In the genomic region with DNA sequence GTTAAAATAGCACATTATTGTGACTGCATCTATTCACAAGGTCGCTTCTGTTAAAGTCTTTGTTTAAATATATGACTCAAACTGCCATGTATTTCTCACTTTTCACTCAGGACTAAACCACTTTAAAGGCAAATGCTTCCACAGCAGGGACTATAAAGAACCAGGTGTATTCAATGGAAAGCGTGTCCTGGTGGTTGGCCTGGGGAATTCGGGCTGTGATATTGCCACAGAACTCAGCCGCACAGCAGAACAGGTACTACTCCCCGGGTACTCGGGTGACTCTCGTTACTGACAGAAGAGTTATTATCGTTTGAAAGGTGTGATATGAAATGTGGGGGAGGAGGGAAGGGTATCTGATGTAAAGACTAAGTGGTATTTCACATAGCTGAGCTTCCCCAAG, we compare ENCODE assay signal across 24 cellular contexts. TPM values are rescaled to one million over a fixed set of nuclear protein-coding genes. Genes with fewer than 3 reads are reported as not detected.
DNase-seq lines count a peak whose midpoint lies in the region; ATAC-seq and TF ChIP-seq lines count a peak whose summit lies in the region.
"Had no signal": no experiment of that assay in that cellular context is flagged by ENCODE, and none has a peak within 500 bp of the region (broad histone marks: within the 10 kb centered on the region; RNA-seq: fewer than 3 reads in every experiment).

No MANE protein-coding gene starts in this region.

- ATAC-seq in Right ventricle myocardium superior (ENCODE audit: poor library complexity) = no peak
- ATAC-seq in WTC11 = peak; percentile 67
- peak in 1 of 2 donors; percentile 35 for ATAC-seq in lower lobe of right lung
- ATAC-seq in HG02885 (IDR thresholded peaks at IDR 0.05; ENCODE audit: poor library complexity, unreplicated experiment) = no peak
- ATAC-seq: A549, GM12878, HCT116, T-cell had no signal

- intact Hi-C loops in left ventricle myocardium inferior (cut with micrococcal nuclease) = no loop called here
- intact Hi-C loops in Right ventricle myocardium superior (cut with DNase I) = no loop called here
- intact Hi-C loops in lower lobe of right lung (cut with DNase I) = no loop called here

- no peaks in the 10 kb centered on the region for H3K27me3 ChIP-seq in left ventricle myocardium inferior (ENCODE audit: low read depth)
- no peaks in the 10 kb centered on the region for H3K27me3 ChIP-seq in lower lobe of right lung (ENCODE audit: low read depth)
- H3K27me3 ChIP-seq: BLaER1 treated with 17β-estradiol and CSF1 and Interleukin-3, amounts not matched to agents 10 nM and 100 nM; SJSA1 had no signal

- H3K9me3 Mint-ChIP-seq in WTC11 = no peaks in the 10 kb centered on the region
- H3K9me3 Mint-ChIP-seq: CD4-positive, alpha-beta T cell; T-cell had no signal

- POLR2A ChIA-PET in WTC11 (lab: Charles Lee) = interaction anchor here (1.0 kb wide), 1 partner anchor 9 kb away, joined by 11 read pairs; no protein-coding TSS in a partner anchor

- H3K27me3 Mint-ChIP-seq in WTC11 (ENCODE audit: low read depth) = no peaks in the 10 kb centered on the region

- H3K27ac Mint-ChIP-seq in WTC11 = no peak overlapping the region
- H3K27ac Mint-ChIP-seq: CD4-positive, alpha-beta T cell; T-cell had no signal

- H3K4me3 ChIP-seq in left ventricle myocardium inferior (peak overlapping the region; percentile 35), lower lobe of right lung (peak overlapping the region; percentile 28)
- H3K4me3 ChIP-seq: A549; BLaER1 treated with 17β-estradiol and CSF1 and Interleukin-3, amounts not matched to agents 10 nM and 100 nM; GM12878; SJSA1 had no signal

- CTCF ChIA-PET in WTC11 (lab: Charles Lee) = no interaction called here

- DNase-seq in left ventricle myocardium inferior = no peak
- no peak for DNase-seq in Right ventricle myocardium superior
- no peak for DNase-seq in WTC11 (ENCODE audit: low spot score)
- no peak for DNase-seq in lower lobe of right lung
- DNase-seq in central memory CD4-positive, alpha-beta T cell = no peak
- no peak for DNase-seq in retina
- DNase-seq: AML-193; CD4-positive, alpha-beta T cell; EL; GDM1; NCI-H1092 treated with DMSO at 0.1 percent for 48 hours; NCI-H146; NCI-H1930; NCI-H524; NCI-H748 treated with DMSO at 0.1 percent for 48 hours; T-cell had no signal

- no peaks in the 10 kb centered on the region for H3K9me3 ChIP-seq in left ventricle myocardium inferior (replicated peaks)
- H3K9me3 ChIP-seq in lower lobe of right lung = no peaks in the 10 kb centered on the region
- H3K9me3 ChIP-seq: A549; BLaER1 treated with 17β-estradiol and CSF1 and Interleukin-3, amounts not matched to agents 10 nM and 100 nM; SJSA1 had no signal

- peaks cover 14% of the 10 kb centered on the region for H3K4me1 Mint-ChIP-seq in WTC11
- H3K4me1 Mint-ChIP-seq: T-cell had no signal

- peak overlapping the region; percentile 82 for H3K27ac ChIP-seq in left ventricle myocardium inferior (replicated peaks)
- peak overlapping the region; percentile 56 for H3K27ac ChIP-seq in lower lobe of right lung
- H3K27ac ChIP-seq: A549; BLaER1 treated with 17β-estradiol and CSF1 and Interleukin-3, amounts not matched to agents 10 nM and 100 nM; HL-60; SJSA1 had no signal

- H3K36me3 ChIP-seq in left ventricle myocardium inferior = no peaks in the 10 kb centered on the region
- no peaks in the 10 kb centered on the region for H3K36me3 ChIP-seq in lower lobe of right lung
- H3K36me3 ChIP-seq: BLaER1 treated with 17β-estradiol and CSF1 and Interleukin-3, amounts not matched to agents 10 nM and 100 nM; SJSA1 had no signal

- no peaks in the 10 kb centered on the region for H3K36me3 Mint-ChIP-seq in WTC11
- H3K36me3 Mint-ChIP-seq: T-cell had no signal

- no peak overlapping the region for H3K4me3 Mint-ChIP-seq in WTC11
- H3K4me3 Mint-ChIP-seq: CD4-positive, alpha-beta T cell; T-cell had no signal

- peaks cover 46% of the 10 kb centered on the region for H3K4me1 ChIP-seq in left ventricle myocardium inferior
- no peaks in the 10 kb centered on the region for H3K4me1 ChIP-seq in lower lobe of right lung
- H3K4me1 ChIP-seq: A549; BLaER1 treated with 17β-estradiol and CSF1 and Interleukin-3, amounts not matched to agents 10 nM and 100 nM; SJSA1 had no signal

- TF ChIP-seq CTCF in left ventricle myocardium inferior (IDR thresholded peaks at IDR 0.05; ENCODE audit: borderline replicate concordance) = no peak
- no peak for TF ChIP-seq CTCF in WTC11 (IDR thresholded peaks at IDR 0.05)
- no peak for TF ChIP-seq CTCF in lower lobe of right lung (IDR thresholded peaks at IDR 0.05)

TF ChIP-seq in WTC11, 78 proteins besides CTCF, POLR2A, EP300 and RAD21 (continues in another document):
- TF ChIP-seq ZNF317 (CRISPR knock-in tag; IDR thresholded peaks at IDR 0.05; ENCODE audit: borderline replicate concordance, low read depth) (no peak), RELA (CRISPR knock-in tag; IDR thresholded peaks at IDR 0.05; ENCODE audit: borderline replicate concordance) (no peak), ARID4B (CRISPR knock-in tag; IDR thresholded peaks at IDR 0.05; ENCODE audit: borderline replicate concordance) (no peak), GRHL2 (CRISPR knock-in tag; IDR thresholded peaks at IDR 0.05; ENCODE audit: insufficient replicate concordance, severe bottlenecking) (no peak), CREB1 (CRISPR knock-in tag; IDR thresholded peaks at IDR 0.05) (no peak), NFE2L1 (CRISPR knock-in tag; IDR thresholded peaks at IDR 0.05) (no peak)
- TF ChIP-seq, protein P1, sequence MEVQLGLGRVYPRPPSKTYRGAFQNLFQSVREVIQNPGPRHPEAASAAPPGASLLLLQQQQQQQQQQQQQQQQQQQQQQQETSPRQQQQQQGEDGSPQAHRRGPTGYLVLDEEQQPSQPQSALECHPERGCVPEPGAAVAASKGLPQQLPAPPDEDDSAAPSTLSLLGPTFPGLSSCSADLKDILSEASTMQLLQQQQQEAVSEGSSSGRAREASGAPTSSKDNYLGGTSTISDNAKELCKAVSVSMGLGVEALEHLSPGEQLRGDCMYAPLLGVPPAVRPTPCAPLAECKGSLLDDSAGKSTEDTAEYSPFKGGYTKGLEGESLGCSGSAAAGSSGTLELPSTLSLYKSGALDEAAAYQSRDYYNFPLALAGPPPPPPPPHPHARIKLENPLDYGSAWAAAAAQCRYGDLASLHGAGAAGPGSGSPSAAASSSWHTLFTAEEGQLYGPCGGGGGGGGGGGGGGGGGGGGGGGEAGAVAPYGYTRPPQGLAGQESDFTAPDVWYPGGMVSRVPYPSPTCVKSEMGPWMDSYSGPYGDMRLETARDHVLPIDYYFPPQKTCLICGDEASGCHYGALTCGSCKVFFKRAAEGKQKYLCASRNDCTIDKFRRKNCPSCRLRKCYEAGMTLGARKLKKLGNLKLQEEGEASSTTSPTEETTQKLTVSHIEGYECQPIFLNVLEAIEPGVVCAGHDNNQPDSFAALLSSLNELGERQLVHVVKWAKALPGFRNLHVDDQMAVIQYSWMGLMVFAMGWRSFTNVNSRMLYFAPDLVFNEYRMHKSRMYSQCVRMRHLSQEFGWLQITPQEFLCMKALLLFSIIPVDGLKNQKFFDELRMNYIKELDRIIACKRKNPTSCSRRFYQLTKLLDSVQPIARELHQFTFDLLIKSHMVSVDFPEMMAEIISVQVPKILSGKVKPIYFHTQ (CRISPR knock-in tag; IDR thresholded peaks at IDR 0.05) = no peak
- TF ChIP-seq, protein P2, sequence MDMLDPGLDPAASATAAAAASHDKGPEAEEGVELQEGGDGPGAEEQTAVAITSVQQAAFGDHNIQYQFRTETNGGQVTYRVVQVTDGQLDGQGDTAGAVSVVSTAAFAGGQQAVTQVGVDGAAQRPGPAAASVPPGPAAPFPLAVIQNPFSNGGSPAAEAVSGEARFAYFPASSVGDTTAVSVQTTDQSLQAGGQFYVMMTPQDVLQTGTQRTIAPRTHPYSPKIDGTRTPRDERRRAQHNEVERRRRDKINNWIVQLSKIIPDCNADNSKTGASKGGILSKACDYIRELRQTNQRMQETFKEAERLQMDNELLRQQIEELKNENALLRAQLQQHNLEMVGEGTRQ (CRISPR knock-in tag; IDR thresholded peaks at IDR 0.05) = no peak

RNA-seq across cellular contexts. Expression of gene FMO3, which starts 17.3 kb away (rescaled TPM):
- total RNA-seq in left ventricle myocardium inferior (1.3 TPM), Right ventricle myocardium superior (1.2 TPM), WTC11 (2021) (0.14 TPM in 1 of 3 replicates, not detected in the others), lower lobe of right lung (13.4 TPM)
- total RNA-seq: CD4-positive, alpha-beta T cell; H1 had no signal
